Comparison of ENCODE assay signal across 13 cellular contexts in genomic region chr19:39725995-39726394, GRCh38. TPM values are rescaled to one million over a fixed set of nuclear protein-coding genes. Genes with fewer than 3 reads are reported as not detected.
"Had no signal": no experiment of that assay in that cellular context is flagged by ENCODE, and none has a peak within 500 bp of the region (broad histone marks: within the 10 kb centered on the region; RNA-seq: fewer than 3 reads in every experiment).

No MANE protein-coding gene starts in this region.

- H3K4me1 ChIP-seq: HAP-1 had no signal

- H3K4me3 ChIP-seq: GM23248, HAP-1 had no signal

- FAIRE-seq: HepG2 had no signal

- ATAC-seq: HCT116, HepG2 had no signal

- H3K9me3 ChIP-seq: HAP-1 had no signal

- H2AFZ ChIP-seq: GM23248 had no signal

- H3K27ac ChIP-seq: GM23248, HL-60, KMS-11 had no signal

- DNase-seq: GM23248, GOT3, H7, HFFc6, KBM-7 had no signal

- H3K4me2 ChIP-seq: KMS-11 had no signal

- H3K36me3 ChIP-seq: HAP-1 had no signal

- H3K9ac ChIP-seq: GM23248, KMS-11 had no signal

RNA-seq across cellular contexts. Expression of gene CLC, which starts 11.8 kb away (rescaled TPM):
- total RNA-seq: GM23248, H7, HepG2, HFFc6, HT1080 had no signal
- polyA plus RNA-seq: GM23248, HepG2, IgD-negative memory B cell had no signal

RNA-seq across cellular contexts. Expression of gene LGALS14, which starts 21.7 kb away (rescaled TPM):
- total RNA-seq: GM23248, H4, H7, HepG2, HFFc6, HT1080 had no signal
- polyA plus RNA-seq: GM23248, HepG2, IgD-negative memory B cell had no signal

RNA-seq across cellular contexts. Expression of gene LEUTX, which starts 52.7 kb away (rescaled TPM):
- total RNA-seq: GM23248, H4, H7, HepG2, HFFc6, HT1080 had no signal
- polyA plus RNA-seq: GM23248, HepG2, IgD-negative memory B cell had no signal
